Comparison of ENCODE assay signal across 28 cellular contexts in genomic region chr10:103582331-103583123, GRCh38.
DNase-seq lines count a peak whose midpoint lies in the region; ATAC-seq, FAIRE-seq and TF ChIP-seq lines count a peak whose summit lies in the region.
"Had no signal": no experiment of that assay in that cellular context is flagged by ENCODE, and none has a peak within 500 bp of the region (broad histone marks: within the 10 kb centered on the region; RNA-seq: fewer than 3 reads in every experiment).

No MANE protein-coding gene starts in this region.

- H3K27ac ChIP-seq in HepG2 (ENCODE audit: extremely low read length, insufficient read depth, low read length) (no peak overlapping the region), right lobe of liver (no peak overlapping the region), tibial artery (peak overlapping the region; percentile 21 to 25)
- H3K27ac ChIP-seq: breast epithelium, C4-2B, lower lobe of right lung, SJSA1, thoracic aorta had no signal

- POLR2A ChIA-PET in HepG2 (lab: Yijun Ruan, JAX) (no interaction called here), HEK293T (lab: Yijun Ruan, JAX) (no interaction called here)

- no peaks in the 10 kb centered on the region for H3K36me3 Mint-ChIP-seq in activated T-helper 17 cell treated with anti-CD3 and anti-CD28 coated beads, Interleukin-2, amount 50 U/mL, for 72 hours (ENCODE audit: low read depth)
- H3K36me3 Mint-ChIP-seq in naive B cell: no peaks in the 10 kb centered on the region

- no peaks in the 10 kb centered on the region for H3K9me3 Mint-ChIP-seq in activated T-helper 17 cell treated with anti-CD3 and anti-CD28 coated beads, Interleukin-2, amount 50 U/mL, for 72 hours
- peaks cover 0 to 3% (median 0%) of the 10 kb centered on the region in 7 donors for H3K9me3 Mint-ChIP-seq in naive B cell
- H3K9me3 Mint-ChIP-seq: activated B cell treated with CpG ODN at 0.5 μM for 24 hours; dendritic cell treated with granulocyte-macrophage colony-stimulating factor and Interleukin-4, amounts not matched to agents 40 ng/mL and 50 ng/mL, for 4 days; stimulated activated naive B cell treated with anti-CD40 and anti-IgM and Interleukin-4, amounts not matched to agents 10 μg/mL and 1 μg/mL and 100 μg/mL, for 72 hours had no signal

- H3K4me1 ChIP-seq in HepG2 (ENCODE audit: insufficient read depth, low read length) (peaks cover 48% of the 10 kb centered on the region), right lobe of liver (peaks cover 0 to 12% (median 6%) of the 10 kb centered on the region in 4 donors), tibial artery (peaks cover 0 to 32% (median 17%) of the 10 kb centered on the region in 4 donors)
- H3K4me1 ChIP-seq: breast epithelium, SJSA1 had no signal

- H3K27ac Mint-ChIP-seq in activated T-helper 17 cell treated with anti-CD3 and anti-CD28 coated beads, Interleukin-2, amount 50 U/mL, for 72 hours: no peak overlapping the region
- no peak overlapping the region for H3K27ac Mint-ChIP-seq in naive B cell
- H3K27ac Mint-ChIP-seq: activated B cell treated with CpG ODN at 0.5 μM for 24 hours; dendritic cell treated with granulocyte-macrophage colony-stimulating factor and Interleukin-4, amounts not matched to agents 40 ng/mL and 50 ng/mL, for 4 days; stimulated activated naive B cell treated with anti-CD40 and anti-IgM and Interleukin-4, amounts not matched to agents 10 μg/mL and 1 μg/mL and 100 μg/mL, for 72 hours had no signal

- no peaks in the 10 kb centered on the region for H3K27me3 Mint-ChIP-seq in activated T-helper 17 cell treated with anti-CD3 and anti-CD28 coated beads, Interleukin-2, amount 50 U/mL, for 72 hours
- H3K27me3 Mint-ChIP-seq in naive B cell: no peaks in the 10 kb centered on the region

- H2AFZ ChIP-seq in HepG2 (ENCODE audit: low read length): no peak overlapping the region

- TF ChIP-seq RAD21 in HepG2 (CRISPR knock-in tag; IDR thresholded peaks at IDR 0.05): no peak

- no peaks in the 10 kb centered on the region for H4K20me1 ChIP-seq in HepG2 (ENCODE audit: insufficient read depth, low read length)

- in situ Hi-C loops in HepG2 (cut with HindIII; ENCODE audit: extremely low pct_ligation_motif_present, low pct_unique_long_range_greater_than_20kb): no loop called here

- CTCF ChIA-PET in HepG2 (lab: Yijun Ruan, JAX; ENCODE audit: low intra/inter-chr PET ratio, low total read pairs) (no interaction called here), HEK293T (lab: Yijun Ruan, JAX) (interaction anchor here (2.0 to 2.5 kb wide), 2 partner anchors 10 to 23 kb away, joined by 6 to 7 read pairs; no protein-coding TSS in a partner anchor)

- H3K4me1 Mint-ChIP-seq in activated T-helper 17 cell treated with anti-CD3 and anti-CD28 coated beads, Interleukin-2, amount 50 U/mL, for 72 hours: no peaks in the 10 kb centered on the region
- peaks cover 5 to 14% (median 5%) of the 10 kb centered on the region in 3 donors for H3K4me1 Mint-ChIP-seq in naive B cell

- H3K4me2 ChIP-seq in HepG2 (ENCODE audit: low read depth, low read length): no peak overlapping the region

- peak overlapping the region; percentile 83 for H3K4me3 Mint-ChIP-seq in activated T-helper 17 cell treated with anti-CD3 and anti-CD28 coated beads, Interleukin-2, amount 50 U/mL, for 72 hours
- peak overlapping the region in 6 of 8 donors; percentile 22 to 87 (median 52) for H3K4me3 Mint-ChIP-seq in naive B cell
- H3K4me3 Mint-ChIP-seq: activated B cell treated with CpG ODN at 0.5 μM for 24 hours; dendritic cell treated with granulocyte-macrophage colony-stimulating factor and Interleukin-4, amounts not matched to agents 40 ng/mL and 50 ng/mL, for 4 days had no signal

- 38% methylated on average over 13 of the region's 13 CpGs for WGBS in HepG2 (ENCODE audit: low lambda C conversion rate)
- WGBS in right lobe of liver (ENCODE audit: insufficient coverage, low coverage, low lambda C conversion rate, missing lambda C conversion rate): 83% methylated on average over 7 of the region's 13 CpGs

- DNase-seq in HepG2 (ENCODE audit: low spot score): peak; percentile 15
- no peak for DNase-seq in right lobe of liver
- no peak for DNase-seq in naive B cell
- no peak for DNase-seq in tibial artery
- DNase-seq in HEK293T (ENCODE audit: extremely low spot score): no peak
- no peak for DNase-seq in AG08396 (ENCODE audit: low spot score)
- DNase-seq: ACHN; activated B cell treated with CpG ODN at 0.5 μM for 24 hours; activated CD8-positive, alpha-beta T cell treated with anti-CD3 and anti-CD28 coated beads, Interleukin-2, amount 10 ng/mL, durations not matched to agents 7 days and 5 days; activated gamma-delta T cell treated with Interleukin-2 at 50 U/mL for 16 hours; amniotic stem cell; H7; kidney glomerular epithelial cell; lower lobe of right lung; NCI-H1048; NCI-H187; NCI-H526 treated with DMSO at 0.1 percent for 48 hours; occipital lobe; stimulated activated naive B cell treated with anti-CD40 and anti-IgM and Interleukin-4, amounts not matched to agents 10 μg/mL and 1 μg/mL and 100 μg/mL, for 72 hours; T1000 had no signal

- no peak for TF ChIP-seq POLR2A in HepG2 (IDR thresholded peaks at IDR 0.05; ENCODE audit: insufficient read depth in 1 of 2, low read depth in 2 of 2, low read length in 2 of 2)
- no peak for TF ChIP-seq POLR2A in right lobe of liver (IDR thresholded peaks at IDR 0.05)

- no peaks in the 10 kb centered on the region for H3K79me2 ChIP-seq in HepG2 (ENCODE audit: insufficient read depth, low read length)

- H3K36me3 ChIP-seq in HepG2 (replicated peaks in 1 of 2; ENCODE audit: control insufficient read depth in 1 of 2, insufficient read depth in 2 of 2, low read length in 2 of 2) (no peaks in the 10 kb centered on the region), right lobe of liver (no peaks in the 10 kb centered on the region), tibial artery (peaks cover 3 to 11% (median 3%) of the 10 kb centered on the region in 3 donors)
- H3K36me3 ChIP-seq: breast epithelium, lower lobe of right lung, SJSA1, thoracic aorta had no signal

- ATAC-seq in HepG2 (no peak), right lobe of liver (no peak), naive B cell (ENCODE audit: low read depth in 2 of 2) (no peak), HG02970 (IDR thresholded peaks at IDR 0.05; ENCODE audit: low FRiP score, unreplicated experiment) (no peak)
- ATAC-seq in activated T-helper 17 cell treated with anti-CD3 and anti-CD28 coated beads, Interleukin-2, amount 50 U/mL, for 72 hours (replicated peaks): no peak
- ATAC-seq: activated CD8-positive, alpha-beta T cell treated with anti-CD3 and anti-CD28 coated beads, Interleukin-2, amount 10 ng/mL, durations not matched to agents 7 days and 5 days; lower lobe of right lung; stimulated activated naive B cell treated with anti-CD40 and anti-IgM and Interleukin-4, amounts not matched to agents 10 μg/mL and 1 μg/mL and 100 μg/mL, for 72 hours had no signal

- H3K27me3 ChIP-seq in HepG2 (ENCODE audit: control insufficient read depth in 1 of 2, insufficient read depth in 2 of 2, low read length in 2 of 2): peaks cover 2 to 23% of the 10 kb centered on the region in 2 experiments
- H3K27me3 ChIP-seq in right lobe of liver: no peaks in the 10 kb centered on the region
- peaks cover 0 to 11% of the 10 kb centered on the region in 2 donors for H3K27me3 ChIP-seq in tibial artery
- H3K27me3 ChIP-seq: breast epithelium had no signal

- intact Hi-C loops in HepG2 (cut with micrococcal nuclease; ENCODE audit: unreplicated experiment) (no loop called here), right lobe of liver (cut with DNase I) (no loop called here), tibial artery (cut with DNase I; ENCODE audit: low total_unique reads) (no loop called here)

- BruUV-seq in HepG2 (replicated peaks; lab: Mats Ljungman, UMichigan): no TSS peak

- FAIRE-seq in HepG2 (lab: Jason Lieb, UNC): no peak
- FAIRE-seq: endothelial cell of umbilical vein had no signal

- H3K9ac ChIP-seq in HepG2 (ENCODE audit: insufficient read depth, low read depth, low read length): no peak overlapping the region

- TF ChIP-seq EP300 in HepG2 (IDR thresholded peaks at IDR 0.05; ENCODE audit: low read depth in 2 of 2, low read length in 2 of 2): no peak
- no peak for TF ChIP-seq EP300 in HepG2 (CRISPR knock-in tag; IDR thresholded peaks at IDR 0.05; ENCODE audit: borderline replicate concordance)

- TF ChIP-seq CTCF in HepG2 (CRISPR knock-in tag; IDR thresholded peaks at IDR 0.05) (no peak), right lobe of liver (IDR thresholded peaks at IDR 0.05) (no peak), tibial artery (IDR thresholded peaks at IDR 0.05) (no peak)

- H3K4me3 ChIP-seq in HepG2 (replicated peaks in 1 of 3; ENCODE audit: insufficient read depth in 1 of 3, low read depth in 2 of 3, low read length in 3 of 3) (no peak overlapping the region), right lobe of liver (no peak overlapping the region), tibial artery (no peak overlapping the region)
- H3K4me3 ChIP-seq: breast epithelium, lower lobe of right lung, SJSA1, thoracic aorta had no signal

- no peaks in the 10 kb centered on the region; the same call in 1 of the 2 replicates for H3K9me3 ChIP-seq in HepG2 (ENCODE audit: low read length)
- no peaks in the 10 kb centered on the region for H3K9me3 ChIP-seq in right lobe of liver
- H3K9me3 ChIP-seq in tibial artery: no peaks in the 10 kb centered on the region
- H3K9me3 ChIP-seq: lower lobe of right lung, SJSA1, thoracic aorta had no signal

TF ChIP-seq in HepG2, 621 proteins besides CTCF, POLR2A, EP300 and RAD21 (continues in another document):
- TF ChIP-seq ZBTB38 (CRISPR knock-in tag; IDR thresholded peaks at IDR 0.05) (no peak), FOXK2 (IDR thresholded peaks at IDR 0.05) (no peak), MEIS2 (CRISPR knock-in tag; IDR thresholded peaks at IDR 0.05) (no peak), TEAD2 (CRISPR knock-in tag; IDR thresholded peaks at IDR 0.05) (no peak), ZKSCAN8 (CRISPR knock-in tag; IDR thresholded peaks at IDR 0.05; ENCODE audit: borderline replicate concordance) (no peak), ELF4 (CRISPR knock-in tag; IDR thresholded peaks at IDR 0.05; ENCODE audit: borderline replicate concordance) (no peak)

TF ChIP-seq in HEK293T, 16 proteins besides CTCF, POLR2A, EP300 and RAD21:
- TF ChIP-seq PKNOX1 (IDR thresholded peaks at IDR 0.05) (no peak), SP1 (IDR thresholded peaks at IDR 0.05) (no peak), NFRKB (IDR thresholded peaks at IDR 0.05) (no peak)
TF ChIP-seq in HEK293T: peak in this region for 0.

Comparison
In these comparisons a context has a peak if more than half of its experiments do, and no peak if none do; other contexts are left out.
1. H3K27ac ChIP-seq: peak in tibial artery (2 of 2); none in HepG2 (single experiment) and right lobe of liver (0 of 3).